14 cellular contexts compared by ENCODE assay signal in genomic region chr20:19673575-19673974, GRCh38.
"Had no signal": no experiment of that assay in that cellular context is flagged by ENCODE, and none has a peak within 500 bp of the region (broad histone marks: within the 10 kb centered on the region; RNA-seq: fewer than 3 reads in every experiment).

No MANE protein-coding gene starts in this region.

- FAIRE-seq: islet of Langerhans had no signal

- H3K9me3 ChIP-seq: esophagus muscularis mucosa, left ventricle myocardium inferior, tibial artery had no signal

- H3K36me3 Mint-ChIP-seq: activated naive CD8-positive, alpha-beta T cell; natural killer cell treated with Interleukin-12 subunit alpha and Interleukin-12 subunit beta and Interleukin-15 and Interleukin-18, amount 100 ng/mL, for 72 hours; stimulated activated effector memory CD8-positive, alpha-beta T cell treated with anti-CD3 and anti-CD28 coated beads, Interleukin-12 subunit alpha, Interleukin-12 subunit beta, amount 100 ng/mL, for 72 hours had no signal

- H3K36me3 ChIP-seq: esophagus muscularis mucosa, left ventricle myocardium inferior, tibial artery had no signal

- H3K4me1 ChIP-seq: left ventricle myocardium inferior, tibial artery had no signal

- H3K4me3 ChIP-seq: dorsolateral prefrontal cortex, esophagus muscularis mucosa, left ventricle myocardium inferior, tibial artery had no signal

- H3K4me3 Mint-ChIP-seq: activated naive CD8-positive, alpha-beta T cell; activated T-cell treated with anti-CD3 and anti-CD28 coated beads, Interleukin-2, amount 50 U/mL, for 24 hours; natural killer cell treated with Interleukin-12 subunit alpha and Interleukin-12 subunit beta and Interleukin-15 and Interleukin-18, amount 100 ng/mL, for 72 hours; stimulated activated effector memory CD8-positive, alpha-beta T cell treated with anti-CD3 and anti-CD28 coated beads, Interleukin-12 subunit alpha, Interleukin-12 subunit beta, amount 100 ng/mL, for 72 hours had no signal

- ATAC-seq: natural killer cell treated with Interleukin-12 subunit alpha and Interleukin-12 subunit beta and Interleukin-15 and Interleukin-18, amount 100 ng/mL, for 72 hours; right cardiac atrium; stimulated activated effector memory CD8-positive, alpha-beta T cell treated with anti-CD3 and anti-CD28 coated beads, Interleukin-12 subunit alpha, Interleukin-12 subunit beta, amount 100 ng/mL, for 72 hours had no signal

- H3K9me3 Mint-ChIP-seq: activated T-cell treated with anti-CD3 and anti-CD28 coated beads, Interleukin-2, amount 50 U/mL, for 24 hours; natural killer cell treated with Interleukin-12 subunit alpha and Interleukin-12 subunit beta and Interleukin-15 and Interleukin-18, amount 100 ng/mL, for 72 hours; stimulated activated effector memory CD8-positive, alpha-beta T cell treated with anti-CD3 and anti-CD28 coated beads, Interleukin-12 subunit alpha, Interleukin-12 subunit beta, amount 100 ng/mL, for 72 hours had no signal

- H3K27ac ChIP-seq: dorsolateral prefrontal cortex, esophagus muscularis mucosa, left ventricle myocardium inferior, tibial artery had no signal

- H3K27me3 ChIP-seq: esophagus muscularis mucosa, tibial artery had no signal

- H3K27ac Mint-ChIP-seq: activated naive CD8-positive, alpha-beta T cell; activated T-cell treated with anti-CD3 and anti-CD28 coated beads, Interleukin-2, amount 50 U/mL, for 24 hours; natural killer cell treated with Interleukin-12 subunit alpha and Interleukin-12 subunit beta and Interleukin-15 and Interleukin-18, amount 100 ng/mL, for 72 hours; progenitor cell of endocrine pancreas; stimulated activated effector memory CD8-positive, alpha-beta T cell treated with anti-CD3 and anti-CD28 coated beads, Interleukin-12 subunit alpha, Interleukin-12 subunit beta, amount 100 ng/mL, for 72 hours had no signal

- DNase-seq: activated effector memory CD4-positive, alpha-beta T cell treated with anti-CD3 and anti-CD28 coated beads, Interleukin-2, amount 50 U/mL, for 16 hours; activated T-cell treated with anti-CD3 and anti-CD28 coated beads, Interleukin-2, amount 50 U/mL, for 24 hours; dorsolateral prefrontal cortex; foreskin melanocyte; left ventricle myocardium inferior; mesenchymal stem cell; right cardiac atrium; tibial artery had no signal

- H3K4me1 Mint-ChIP-seq: stimulated activated effector memory CD8-positive, alpha-beta T cell treated with anti-CD3 and anti-CD28 coated beads, Interleukin-12 subunit alpha, Interleukin-12 subunit beta, amount 100 ng/mL, for 72 hours had no signal
